10 cellular contexts compared by ENCODE assay signal in genomic region chr4:119370392-119370791, GRCh38. TPM values are rescaled to one million over a fixed set of nuclear protein-coding genes. Genes with fewer than 3 reads are reported as not detected.
DNase-seq lines count a peak whose midpoint lies in the region; ATAC-seq, FAIRE-seq and TF ChIP-seq lines count a peak whose summit lies in the region.
"Not testable (repeated sequence)": the region's sequence is repeated elsewhere in the genome, so short reads cannot be mapped to it uniquely, and the experiment has no call there.
"Had no signal": no experiment of that assay in that cellular context is flagged by ENCODE, and none has a peak within 500 bp of the region (broad histone marks: within the 10 kb centered on the region; RNA-seq: fewer than 3 reads in every experiment).

No MANE protein-coding gene starts in this region.

- H3K9me3 ChIP-seq in SJCRH30 (replicated peaks); endothelial cell of umbilical vein (replicated peaks; ENCODE audit: control insufficient read depth, insufficient read depth, low read length); upper lobe of right lung: not testable (repeated sequence)

- H3K4me1 ChIP-seq in SJCRH30; endothelial cell of umbilical vein (ENCODE audit: control insufficient read depth, extremely low read depth, insufficient read depth, low read length); upper lobe of right lung: not testable (repeated sequence)

- POLR2A ChIA-PET in endothelial cell of umbilical vein (lab: Charles Lee): not testable (repeated sequence)

- H3K9ac ChIP-seq in endothelial cell of umbilical vein (replicated peaks; ENCODE audit: extremely low read depth, insufficient read depth, low read length): not testable (repeated sequence)

- not testable (repeated sequence) for H2AFZ ChIP-seq in endothelial cell of umbilical vein (ENCODE audit: low read depth, low read length)

- not testable (repeated sequence) for BruUV-seq in endothelial cell of umbilical vein (replicated peaks; lab: Mats Ljungman, UMichigan)

- not testable (repeated sequence) for H3K27ac ChIP-seq in SJCRH30; endothelial cell of umbilical vein (ENCODE audit: insufficient read depth, low read depth, low read length)
- H3K27ac ChIP-seq in upper lobe of right lung: peak overlapping the region; percentile 11

- dilution Hi-C loops in endothelial cell of umbilical vein (cut with MboI; ENCODE audit: extremely low pct_ligation_motif_present, low sequenced_read_pairs): not testable (repeated sequence)

- not testable (repeated sequence) for TF ChIP-seq POLR2A in H54 (IDR thresholded peaks at IDR 0.05; ENCODE audit: low read depth, low read length); endothelial cell of umbilical vein (IDR thresholded peaks at IDR 0.05; ENCODE audit: low read depth, low read length)

- CTCF ChIA-PET in endothelial cell of umbilical vein (lab: Charles Lee): not testable (repeated sequence)

- not testable (repeated sequence) for DNase-seq in GM18507 (ENCODE audit: extremely low spot score, insufficient read length, low read depth); H54 (ENCODE audit: insufficient read length, low spot score); endothelial cell of umbilical vein (ENCODE audit: low read depth, low spot score); upper lobe of right lung
- peak; percentile 61 to 74 for DNase-seq in SJCRH30
- DNase-seq in activated T-cell treated with anti-CD3 and anti-CD28 coated beads for 4 hours: peak; percentile 9
- DNase-seq in renal cortical epithelial cell (ENCODE audit: low read depth): peak; percentile 90

- intact Hi-C loops in endothelial cell of umbilical vein (cut with micrococcal nuclease); upper lobe of right lung (cut with DNase I): not testable (repeated sequence)

- TF ChIP-seq CTCF in endothelial cell of umbilical vein (IDR thresholded peaks at IDR 0.05; ENCODE audit: extremely low read depth in 1 of 2, insufficient read depth in 1 of 2, low read depth in 1 of 2, low read length in 2 of 2); upper lobe of right lung (IDR thresholded peaks at IDR 0.05): not testable (repeated sequence)

- H3K36me3 ChIP-seq in SJCRH30; endothelial cell of umbilical vein (ENCODE audit: control insufficient read depth in 2 of 2, extremely low read depth in 1 of 2, insufficient read depth in 2 of 2, low read length in 2 of 2); upper lobe of right lung: not testable (repeated sequence)

- H3K9me1 ChIP-seq in endothelial cell of umbilical vein (replicated peaks; ENCODE audit: control insufficient read depth, extremely low read depth, insufficient read depth, low read length): not testable (repeated sequence)

- H3K4me2 ChIP-seq in endothelial cell of umbilical vein (ENCODE audit: insufficient read depth, low read length): not testable (repeated sequence)

- not testable (repeated sequence) for H3K27me3 ChIP-seq in SJCRH30; endothelial cell of umbilical vein (ENCODE audit: control insufficient read depth in 2 of 2, insufficient read depth in 2 of 2, low read length in 2 of 2); upper lobe of right lung

- not testable (repeated sequence) for H3K79me2 ChIP-seq in endothelial cell of umbilical vein (ENCODE audit: control insufficient read depth, insufficient read depth, low read length)

- not testable (repeated sequence) for H3K4me3 ChIP-seq in SJCRH30; endothelial cell of umbilical vein (replicated peaks in 1 of 3; ENCODE audit: insufficient read depth in 1 of 3, low read depth in 1 of 3, low read length in 3 of 3); upper lobe of right lung

- peak; percentile 99 for ATAC-seq in HG03575 (IDR thresholded peaks at IDR 0.05; ENCODE audit: extremely low read depth, insufficient number of reproducible peaks, low FRiP score, unreplicated experiment)
- ATAC-seq in upper lobe of right lung: peak; percentile 87

- FAIRE-seq in GM18507 (lab: Jason Lieb, UNC) (peak; percentile 97), H54 (lab: Jason Lieb, UNC) (peak; percentile 38), endothelial cell of umbilical vein (lab: Jason Lieb, UNC) (peak; percentile 67)

- not testable (repeated sequence) for H4K20me1 ChIP-seq in endothelial cell of umbilical vein (replicated peaks; ENCODE audit: control insufficient read depth, extremely low read depth, insufficient read depth, low read length)

RNA-seq across cellular contexts. Expression of gene FABP2, which starts 48.5 kb away (rescaled TPM):
- total RNA-seq in SJCRH30 (2014; rRNA removed; shearing (Covaris generic)): not detected in 2 replicates
- total RNA-seq in endothelial cell of umbilical vein (not detected in 2 replicates), renal cortical epithelial cell (under 0.01 TPM in 1 of 2 replicates, not detected in the other), upper lobe of right lung (not detected)
- not detected in 2 replicates for polyA plus RNA-seq in endothelial cell of umbilical vein
- polyA plus RNA-seq in endothelial cell of umbilical vein (2011; cell fraction: cytosol; rRNA removed): not detected in 2 replicates
- not detected in 2 replicates for polyA plus RNA-seq in endothelial cell of umbilical vein (2011; cell fraction: nucleus; rRNA removed)
- not detected in 2 replicates for polyA plus RNA-seq in endothelial cell of umbilical vein (2012)
- not detected in 2 replicates for polyA minus RNA-seq in endothelial cell of umbilical vein
- not detected for polyA minus RNA-seq in endothelial cell of umbilical vein (2011; cell fraction: cytosol; rRNA and poly(A)+ RNA removed)
- polyA minus RNA-seq in endothelial cell of umbilical vein (2011; cell fraction: nucleus; rRNA and poly(A)+ RNA removed): not detected in 2 replicates
- total RNA-seq: esophagus muscularis mucosa, tibial nerve had no signal
